In genomic region chr18:36382151-36382550, GRCh38 we compare ENCODE assay signal across 20 cellular contexts.
"Had no signal": no experiment of that assay in that cellular context is flagged by ENCODE, and none has a peak within 500 bp of the region (broad histone marks: within the 10 kb centered on the region; RNA-seq: fewer than 3 reads in every experiment).

No MANE protein-coding gene starts in this region.

- H3K4me3 Mint-ChIP-seq: activated B cell treated with CpG ODN at 0.5 μM for 24 hours; activated CD4-positive, alpha-beta T cell treated with anti-CD3 and anti-CD28 coated beads for 36 hours; activated naive CD8-positive, alpha-beta T cell; activated T-cell treated with anti-CD3 and anti-CD28 coated beads, Interleukin-2, amount 50 U/mL, for 24 hours; activated T-helper 17 cell treated with anti-CD3 and anti-CD28 coated beads, Interleukin-2, amount 50 U/mL, for 72 hours; neural progenitor cell; T-helper 17 cell had no signal

- H3K36me3 ChIP-seq: adrenal gland, ascending aorta, colonic mucosa, esophagus squamous epithelium, gastroesophageal sphincter, neural progenitor cell had no signal

- ATAC-seq: activated CD4-positive, alpha-beta T cell treated with anti-CD3 and anti-CD28 coated beads for 36 hours; activated T-helper 17 cell treated with anti-CD3 and anti-CD28 coated beads, Interleukin-2, amount 50 U/mL, for 72 hours; gastroesophageal sphincter; stimulated activated naive CD8-positive, alpha-beta T cell treated with anti-CD3 and anti-CD28 coated beads, Interleukin-15, Interleukin-2, amounts not matched to agents 100 U/mL and 50 U/mL, for 24 hours; T-helper 17 cell had no signal

- H3K27ac Mint-ChIP-seq: activated B cell treated with CpG ODN at 0.5 μM for 24 hours; activated CD4-positive, alpha-beta T cell treated with anti-CD3 and anti-CD28 coated beads for 36 hours; activated naive CD8-positive, alpha-beta T cell; activated T-cell treated with anti-CD3 and anti-CD28 coated beads, Interleukin-2, amount 50 U/mL, for 24 hours; activated T-helper 17 cell treated with anti-CD3 and anti-CD28 coated beads, Interleukin-2, amount 50 U/mL, for 72 hours; T-helper 17 cell had no signal

- H3K27me3 ChIP-seq: adrenal gland, ascending aorta, colonic mucosa, esophagus squamous epithelium, gastroesophageal sphincter, neural progenitor cell had no signal

- H3K9me3 Mint-ChIP-seq: activated B cell treated with CpG ODN at 0.5 μM for 24 hours; activated T-cell treated with anti-CD3 and anti-CD28 coated beads, Interleukin-2, amount 50 U/mL, for 24 hours; activated T-helper 17 cell treated with anti-CD3 and anti-CD28 coated beads, Interleukin-2, amount 50 U/mL, for 72 hours; neural progenitor cell had no signal

- H3K36me3 Mint-ChIP-seq: activated naive CD8-positive, alpha-beta T cell had no signal

- H2AFZ ChIP-seq: neural progenitor cell had no signal

- H3K4me2 ChIP-seq: neural progenitor cell had no signal

- H3K4me1 Mint-ChIP-seq: activated B cell treated with CpG ODN at 0.5 μM for 24 hours; activated CD4-positive, alpha-beta T cell treated with anti-CD3 and anti-CD28 coated beads for 36 hours; activated T-helper 17 cell treated with anti-CD3 and anti-CD28 coated beads, Interleukin-2, amount 50 U/mL, for 72 hours had no signal

- H3K27me3 Mint-ChIP-seq: activated naive CD8-positive, alpha-beta T cell had no signal

- H3K9me3 ChIP-seq: adrenal gland, ascending aorta, colonic mucosa, esophagus squamous epithelium, gastroesophageal sphincter had no signal

- H3K4me3 ChIP-seq: adrenal gland, ascending aorta, colonic mucosa, esophagus squamous epithelium, gastroesophageal sphincter, neural progenitor cell had no signal

- H3K4me1 ChIP-seq: colonic mucosa, neural progenitor cell had no signal

- H3K27ac ChIP-seq: colonic mucosa, esophagus squamous epithelium, gastroesophageal sphincter, neural progenitor cell had no signal

- DNase-seq: activated B cell treated with CpG ODN at 0.5 μM for 24 hours; activated CD4-positive, alpha-beta T cell treated with anti-CD3 and anti-CD28 coated beads for 36 hours; activated CD4-positive, alpha-beta T cell treated with anti-CD3 and anti-CD28 coated beads, Interleukin-2, amount 50 U/mL, for 4 hours; activated CD8-positive, alpha-beta memory T cell treated with anti-CD3 and anti-CD28 coated beads for 24 hours; activated CD8-positive, alpha-beta memory T cell treated with anti-CD3 and anti-CD28 coated beads, Interleukin-2, amount 50 U/mL, for 4 hours; activated naive CD4-positive, alpha-beta T cell; activated T-cell treated with anti-CD3 and anti-CD28 coated beads, Interleukin-2, amount 50 U/mL, for 24 hours; colonic mucosa; esophagus squamous epithelium; stimulated activated CD4-positive, alpha-beta T cell treated with anti-CD3 and anti-CD28 coated beads, Interleukin-12 subunit alpha, Interleukin-12 subunit beta, amount 100 ng/mL, for 4 hours; stimulated activated CD4-positive, alpha-beta T cell treated with anti-CD3 and anti-CD28 coated beads, Interleukin-4, amount 100 ng/mL, for 4 hours; stimulated activated naive CD8-positive, alpha-beta T cell treated with anti-CD3 and anti-CD28 coated beads, Interleukin-15, Interleukin-2, amounts not matched to agents 100 U/mL and 50 U/mL, for 24 hours; SW 1271; T-helper 17 cell had no signal
